1 cellular context compared by ENCODE assay signal in the genomic region with DNA sequence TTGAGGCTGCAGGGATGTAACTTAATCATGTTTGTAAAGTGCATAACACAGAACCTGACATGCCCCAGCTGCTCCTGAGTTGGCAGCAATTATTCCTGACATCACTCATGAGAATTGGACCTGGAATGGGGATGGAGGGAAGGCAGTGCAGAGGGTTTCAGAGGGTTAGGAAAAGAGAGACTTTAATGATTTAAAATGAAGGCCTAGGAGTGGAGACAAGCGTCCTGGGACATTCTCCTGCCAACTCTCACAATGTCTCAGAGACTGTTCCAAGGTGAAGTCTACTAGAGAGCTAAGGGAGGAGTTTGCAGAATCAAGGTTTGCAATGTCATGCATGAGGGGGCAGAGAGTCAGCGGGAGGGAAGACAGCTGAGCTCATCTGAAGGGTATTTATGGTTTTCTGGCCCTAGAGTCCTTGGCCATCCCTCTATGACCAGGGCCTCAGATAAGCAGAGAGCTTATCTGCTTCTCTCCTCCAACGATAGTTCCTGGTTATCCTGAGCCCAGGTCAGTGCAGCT.
TF ChIP-seq lines count a peak whose summit lies in the region.

No MANE protein-coding gene starts in this region.

TF ChIP-seq in K562, 482 proteins besides CTCF, POLR2A, EP300 and RAD21 (continued from another document):
- TF ChIP-seq, protein P1, sequence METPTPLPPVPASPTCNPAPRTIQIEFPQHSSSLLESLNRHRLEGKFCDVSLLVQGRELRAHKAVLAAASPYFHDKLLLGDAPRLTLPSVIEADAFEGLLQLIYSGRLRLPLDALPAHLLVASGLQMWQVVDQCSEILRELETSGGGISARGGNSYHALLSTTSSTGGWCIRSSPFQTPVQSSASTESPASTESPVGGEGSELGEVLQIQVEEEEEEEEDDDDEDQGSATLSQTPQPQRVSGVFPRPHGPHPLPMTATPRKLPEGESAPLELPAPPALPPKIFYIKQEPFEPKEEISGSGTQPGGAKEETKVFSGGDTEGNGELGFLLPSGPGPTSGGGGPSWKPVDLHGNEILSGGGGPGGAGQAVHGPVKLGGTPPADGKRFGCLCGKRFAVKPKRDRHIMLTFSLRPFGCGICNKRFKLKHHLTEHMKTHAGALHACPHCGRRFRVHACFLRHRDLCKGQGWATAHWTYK (CRISPR knock-in tag; IDR thresholded peaks at IDR 0.05) = no peak
- TF ChIP-seq, protein P2, sequence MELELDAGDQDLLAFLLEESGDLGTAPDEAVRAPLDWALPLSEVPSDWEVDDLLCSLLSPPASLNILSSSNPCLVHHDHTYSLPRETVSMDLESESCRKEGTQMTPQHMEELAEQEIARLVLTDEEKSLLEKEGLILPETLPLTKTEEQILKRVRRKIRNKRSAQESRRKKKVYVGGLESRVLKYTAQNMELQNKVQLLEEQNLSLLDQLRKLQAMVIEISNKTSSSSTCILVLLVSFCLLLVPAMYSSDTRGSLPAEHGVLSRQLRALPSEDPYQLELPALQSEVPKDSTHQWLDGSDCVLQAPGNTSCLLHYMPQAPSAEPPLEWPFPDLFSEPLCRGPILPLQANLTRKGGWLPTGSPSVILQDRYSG (tag; conservative IDR thresholded peaks at IDR 0.05; ENCODE audit: low read depth) = no peak
- peak; percentile 69 for TF ChIP-seq EGR1 (conservative IDR thresholded peaks at IDR 0.05)
- TF ChIP-seq, protein P3, sequence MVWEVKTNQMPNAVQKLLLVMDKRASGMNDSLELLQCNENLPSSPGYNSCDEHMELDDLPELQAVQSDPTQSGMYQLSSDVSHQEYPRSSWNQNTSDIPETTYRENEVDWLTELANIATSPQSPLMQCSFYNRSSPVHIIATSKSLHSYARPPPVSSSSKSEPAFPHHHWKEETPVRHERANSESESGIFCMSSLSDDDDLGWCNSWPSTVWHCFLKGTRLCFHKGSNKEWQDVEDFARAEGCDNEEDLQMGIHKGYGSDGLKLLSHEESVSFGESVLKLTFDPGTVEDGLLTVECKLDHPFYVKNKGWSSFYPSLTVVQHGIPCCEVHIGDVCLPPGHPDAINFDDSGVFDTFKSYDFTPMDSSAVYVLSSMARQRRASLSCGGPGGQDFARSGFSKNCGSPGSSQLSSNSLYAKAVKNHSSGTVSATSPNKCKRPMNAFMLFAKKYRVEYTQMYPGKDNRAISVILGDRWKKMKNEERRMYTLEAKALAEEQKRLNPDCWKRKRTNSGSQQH (CRISPR knock-in tag; IDR thresholded peaks at IDR 0.05) = no peak
- TF ChIP-seq, protein P4, sequence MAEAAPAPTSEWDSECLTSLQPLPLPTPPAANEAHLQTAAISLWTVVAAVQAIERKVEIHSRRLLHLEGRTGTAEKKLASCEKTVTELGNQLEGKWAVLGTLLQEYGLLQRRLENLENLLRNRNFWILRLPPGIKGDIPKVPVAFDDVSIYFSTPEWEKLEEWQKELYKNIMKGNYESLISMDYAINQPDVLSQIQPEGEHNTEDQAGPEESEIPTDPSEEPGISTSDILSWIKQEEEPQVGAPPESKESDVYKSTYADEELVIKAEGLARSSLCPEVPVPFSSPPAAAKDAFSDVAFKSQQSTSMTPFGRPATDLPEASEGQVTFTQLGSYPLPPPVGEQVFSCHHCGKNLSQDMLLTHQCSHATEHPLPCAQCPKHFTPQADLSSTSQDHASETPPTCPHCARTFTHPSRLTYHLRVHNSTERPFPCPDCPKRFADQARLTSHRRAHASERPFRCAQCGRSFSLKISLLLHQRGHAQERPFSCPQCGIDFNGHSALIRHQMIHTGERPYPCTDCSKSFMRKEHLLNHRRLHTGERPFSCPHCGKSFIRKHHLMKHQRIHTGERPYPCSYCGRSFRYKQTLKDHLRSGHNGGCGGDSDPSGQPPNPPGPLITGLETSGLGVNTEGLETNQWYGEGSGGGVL (CRISPR knock-in tag; IDR thresholded peaks at IDR 0.05) = no peak
- TF ChIP-seq CBFA2T3 (IDR thresholded peaks at IDR 0.05) = peak; percentile 86
- no peak for TF ChIP-seq HDAC2 (IDR thresholded peaks at IDR 0.05)
- no peak for TF ChIP-seq RBBP5 (IDR thresholded peaks at IDR 0.05; ENCODE audit: borderline replicate concordance, insufficient read depth, low read length, poor library complexity, severe bottlenecking)
- no peak for TF ChIP-seq TGIF2 (CRISPR knock-in tag; IDR thresholded peaks at IDR 0.05)
- TF ChIP-seq, protein P5, sequence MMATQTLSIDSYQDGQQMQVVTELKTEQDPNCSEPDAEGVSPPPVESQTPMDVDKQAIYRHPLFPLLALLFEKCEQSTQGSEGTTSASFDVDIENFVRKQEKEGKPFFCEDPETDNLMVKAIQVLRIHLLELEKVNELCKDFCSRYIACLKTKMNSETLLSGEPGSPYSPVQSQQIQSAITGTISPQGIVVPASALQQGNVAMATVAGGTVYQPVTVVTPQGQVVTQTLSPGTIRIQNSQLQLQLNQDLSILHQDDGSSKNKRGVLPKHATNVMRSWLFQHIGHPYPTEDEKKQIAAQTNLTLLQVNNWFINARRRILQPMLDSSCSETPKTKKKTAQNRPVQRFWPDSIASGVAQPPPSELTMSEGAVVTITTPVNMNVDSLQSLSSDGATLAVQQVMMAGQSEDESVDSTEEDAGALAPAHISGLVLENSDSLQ (IDR thresholded peaks at IDR 0.05) = no peak
- TF ChIP-seq, protein P6, sequence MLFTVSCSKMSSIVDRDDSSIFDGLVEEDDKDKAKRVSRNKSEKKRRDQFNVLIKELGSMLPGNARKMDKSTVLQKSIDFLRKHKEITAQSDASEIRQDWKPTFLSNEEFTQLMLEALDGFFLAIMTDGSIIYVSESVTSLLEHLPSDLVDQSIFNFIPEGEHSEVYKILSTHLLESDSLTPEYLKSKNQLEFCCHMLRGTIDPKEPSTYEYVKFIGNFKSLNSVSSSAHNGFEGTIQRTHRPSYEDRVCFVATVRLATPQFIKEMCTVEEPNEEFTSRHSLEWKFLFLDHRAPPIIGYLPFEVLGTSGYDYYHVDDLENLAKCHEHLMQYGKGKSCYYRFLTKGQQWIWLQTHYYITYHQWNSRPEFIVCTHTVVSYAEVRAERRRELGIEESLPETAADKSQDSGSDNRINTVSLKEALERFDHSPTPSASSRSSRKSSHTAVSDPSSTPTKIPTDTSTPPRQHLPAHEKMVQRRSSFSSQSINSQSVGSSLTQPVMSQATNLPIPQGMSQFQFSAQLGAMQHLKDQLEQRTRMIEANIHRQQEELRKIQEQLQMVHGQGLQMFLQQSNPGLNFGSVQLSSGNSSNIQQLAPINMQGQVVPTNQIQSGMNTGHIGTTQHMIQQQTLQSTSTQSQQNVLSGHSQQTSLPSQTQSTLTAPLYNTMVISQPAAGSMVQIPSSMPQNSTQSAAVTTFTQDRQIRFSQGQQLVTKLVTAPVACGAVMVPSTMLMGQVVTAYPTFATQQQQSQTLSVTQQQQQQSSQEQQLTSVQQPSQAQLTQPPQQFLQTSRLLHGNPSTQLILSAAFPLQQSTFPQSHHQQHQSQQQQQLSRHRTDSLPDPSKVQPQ (CRISPR knock-in tag; IDR thresholded peaks at IDR 0.05; ENCODE audit: borderline replicate concordance) = no peak
- no peak for TF ChIP-seq KLF6 (CRISPR knock-in tag; IDR thresholded peaks at IDR 0.05; ENCODE audit: borderline replicate concordance)
- TF ChIP-seq ZNF75A (CRISPR knock-in tag; IDR thresholded peaks at IDR 0.05) = no peak
- no peak for TF ChIP-seq ZNF224 (CRISPR knock-in tag; IDR thresholded peaks at IDR 0.05)
